Comparison of ENCODE assay signal across 16 cellular contexts in genomic region chr12:82745807-82746206, GRCh38.
"Had no signal": no experiment of that assay in that cellular context is flagged by ENCODE, and none has a peak within 500 bp of the region (broad histone marks: within the 10 kb centered on the region; RNA-seq: fewer than 3 reads in every experiment).

No MANE protein-coding gene starts in this region.

- H3K27ac Mint-ChIP-seq: activated CD4-positive, alpha-beta memory T cell treated with anti-CD3 and anti-CD28 coated beads for 36 hours; activated naive CD4-positive, alpha-beta T cell treated with anti-CD3 and anti-CD28 coated beads, Interleukin-2, amount 10 ng/mL, durations not matched to agents 7 days and 5 days; nephron progenitor cell had no signal

- H3K36me3 Mint-ChIP-seq: activated naive CD4-positive, alpha-beta T cell treated with anti-CD3 and anti-CD28 coated beads, Interleukin-2, amount 10 ng/mL, durations not matched to agents 7 days and 5 days had no signal

- DNase-seq: activated CD4-positive, alpha-beta memory T cell treated with anti-CD3 and anti-CD28 coated beads for 36 hours; activated CD4-positive, alpha-beta T cell treated with anti-CD3 and anti-CD28 coated beads for 48 hours; activated effector memory CD4-positive, alpha-beta T cell treated with anti-CD3 and anti-CD28 coated beads, Interleukin-2, amount 50 U/mL, for 16 hours; activated naive CD4-positive, alpha-beta T cell treated with anti-CD3 and anti-CD28 coated beads, Interleukin-2, amount 10 ng/mL, durations not matched to agents 7 days and 5 days; activated T-cell treated with anti-CD3 and anti-CD28 coated beads for 4 hours; amygdala; cerebellar nuclear complex; heart right ventricle; kidney; lower lobe of right lung; mucosa of descending colon; nephron progenitor cell; right cardiac atrium; stimulated activated CD4-positive, alpha-beta T cell treated with anti-CD3 and anti-CD28 coated beads, Interleukin-4, amount 100 ng/mL, for 4 hours; stimulated activated naive CD8-positive, alpha-beta T cell treated with anti-CD3 and anti-CD28 coated beads, Interleukin-15, Interleukin-2, amounts not matched to agents 100 U/mL and 50 U/mL, for 24 hours; tibial artery had no signal

- H3K4me3 Mint-ChIP-seq: activated CD4-positive, alpha-beta memory T cell treated with anti-CD3 and anti-CD28 coated beads for 36 hours; activated naive CD4-positive, alpha-beta T cell treated with anti-CD3 and anti-CD28 coated beads, Interleukin-2, amount 10 ng/mL, durations not matched to agents 7 days and 5 days; nephron progenitor cell had no signal

- H3K27me3 Mint-ChIP-seq: activated CD4-positive, alpha-beta memory T cell treated with anti-CD3 and anti-CD28 coated beads for 36 hours; activated naive CD4-positive, alpha-beta T cell treated with anti-CD3 and anti-CD28 coated beads, Interleukin-2, amount 10 ng/mL, durations not matched to agents 7 days and 5 days had no signal

- H3K9me3 Mint-ChIP-seq: activated CD4-positive, alpha-beta memory T cell treated with anti-CD3 and anti-CD28 coated beads for 36 hours; activated naive CD4-positive, alpha-beta T cell treated with anti-CD3 and anti-CD28 coated beads, Interleukin-2, amount 10 ng/mL, durations not matched to agents 7 days and 5 days had no signal

- H3K4me1 Mint-ChIP-seq: activated naive CD4-positive, alpha-beta T cell treated with anti-CD3 and anti-CD28 coated beads, Interleukin-2, amount 10 ng/mL, durations not matched to agents 7 days and 5 days had no signal

- ATAC-seq: heart right ventricle; mucosa of descending colon; stimulated activated naive CD8-positive, alpha-beta T cell treated with anti-CD3 and anti-CD28 coated beads, Interleukin-15, Interleukin-2, amounts not matched to agents 100 U/mL and 50 U/mL, for 24 hours had no signal
